ENCODE assay signal across 19 cellular contexts in the genomic region with DNA sequence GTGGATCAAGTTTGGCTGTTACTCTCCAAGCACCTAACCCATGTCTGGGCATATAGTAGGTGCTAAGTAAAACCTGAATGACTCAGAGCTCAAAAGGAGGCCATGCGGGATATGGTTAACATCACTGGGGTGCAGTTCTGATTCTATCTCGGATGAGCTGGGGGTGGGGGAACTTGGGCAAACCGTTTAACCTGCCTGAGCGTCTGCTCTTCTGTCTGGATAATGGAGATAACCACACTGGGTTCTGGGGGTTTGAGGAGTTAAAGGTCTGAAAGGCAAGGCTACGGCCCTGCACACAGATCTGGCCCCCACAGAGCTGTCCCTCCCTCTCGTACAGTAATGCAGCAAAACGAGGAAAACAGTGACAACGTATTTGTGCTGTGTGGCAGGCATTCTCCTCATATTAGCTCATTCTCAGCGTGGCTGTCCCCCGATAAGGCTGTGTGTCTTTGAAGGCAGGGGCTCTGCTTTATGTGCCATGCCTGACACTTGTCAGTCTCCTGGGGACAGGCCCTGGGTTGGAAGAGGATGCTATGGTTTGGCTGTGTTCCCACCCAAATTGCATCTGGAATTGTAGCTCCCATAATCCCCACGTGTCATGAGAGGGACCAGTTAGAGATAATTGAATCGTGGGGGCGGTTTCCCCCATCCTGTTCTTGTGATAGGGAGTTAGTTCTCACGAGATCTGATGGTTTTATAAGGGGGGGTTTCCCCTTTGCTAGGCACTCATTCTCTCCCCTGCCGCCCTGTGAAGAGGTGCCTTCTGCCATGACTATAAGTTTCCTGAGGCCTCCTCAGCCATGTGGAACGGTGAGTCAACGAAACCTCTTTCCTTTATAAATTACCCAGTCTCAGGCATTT. TPM values are rescaled to one million over a fixed set of nuclear protein-coding genes. Genes with fewer than 3 reads are reported as not detected.
DNase-seq lines count a peak whose midpoint lies in the region; ATAC-seq, FAIRE-seq and TF ChIP-seq lines count a peak whose summit lies in the region.
"Had no signal": no experiment of that assay in that cellular context is flagged by ENCODE, and none has a peak within 500 bp of the region (broad histone marks: within the 10 kb centered on the region; RNA-seq: fewer than 3 reads in every experiment).

No MANE protein-coding gene starts in this region.

- peak; percentile 50 for FAIRE-seq in bronchial epithelial cell (lab: Jason Lieb, UNC)

- peak overlapping the region; percentile 16 to 77 for H3K27ac Mint-ChIP-seq in natural killer cell
- H3K27ac Mint-ChIP-seq in natural killer cell treated with Interleukin-12 subunit alpha and Interleukin-12 subunit beta and Interleukin-15 and Interleukin-18, amount 100 ng/mL, for 72 hours: peak overlapping the region in 1 of 2 donors; percentile 54
- peak overlapping the region; percentile 79 for H3K27ac Mint-ChIP-seq in T-helper 17 cell
- H3K27ac Mint-ChIP-seq in CD14-positive monocyte: peak overlapping the region in 2 of 7 donors; percentile 13 to 77
- H3K27ac Mint-ChIP-seq: HFFc6, mesothelial cell of epicardium had no signal

- no peak for TF ChIP-seq POLR2A in vagina (IDR thresholded peaks at IDR 0.05)

- peaks cover 23 to 34% of the 10 kb centered on the region in 2 donors for H3K4me1 Mint-ChIP-seq in natural killer cell
- peaks cover 20 to 21% of the 10 kb centered on the region in 2 donors for H3K4me1 Mint-ChIP-seq in natural killer cell treated with Interleukin-12 subunit alpha and Interleukin-12 subunit beta and Interleukin-15 and Interleukin-18, amount 100 ng/mL, for 72 hours (ENCODE audit: low read depth in 2 of 2)
- H3K4me1 Mint-ChIP-seq in T-helper 17 cell: peaks cover 22% of the 10 kb centered on the region
- peaks cover 32% of the 10 kb centered on the region for H3K4me1 Mint-ChIP-seq in CD14-positive monocyte

- no peak overlapping the region for H3K9ac ChIP-seq in stomach smooth muscle (ENCODE audit: low read length in 2 of 2)

- H3K9me3 Mint-ChIP-seq in natural killer cell: no peaks in the 10 kb centered on the region
- H3K9me3 Mint-ChIP-seq in natural killer cell treated with Interleukin-12 subunit alpha and Interleukin-12 subunit beta and Interleukin-15 and Interleukin-18, amount 100 ng/mL, for 72 hours: no peaks in the 10 kb centered on the region
- no peaks in the 10 kb centered on the region for H3K9me3 Mint-ChIP-seq in CD14-positive monocyte
- H3K9me3 Mint-ChIP-seq: HFFc6, mesothelial cell of epicardium had no signal

- ATAC-seq in natural killer cell: no peak
- no peak for ATAC-seq in natural killer cell treated with Interleukin-12 subunit alpha and Interleukin-12 subunit beta and Interleukin-15 and Interleukin-18, amount 100 ng/mL, for 72 hours
- no peak for ATAC-seq in T-helper 17 cell

- H3K36me3 Mint-ChIP-seq in natural killer cell: no peaks in the 10 kb centered on the region
- H3K36me3 Mint-ChIP-seq in natural killer cell treated with Interleukin-12 subunit alpha and Interleukin-12 subunit beta and Interleukin-15 and Interleukin-18, amount 100 ng/mL, for 72 hours: peaks cover 7% of the 10 kb centered on the region
- H3K36me3 Mint-ChIP-seq in T-helper 17 cell (ENCODE audit: low read depth): peaks cover 6% of the 10 kb centered on the region
- peaks cover 29 to 34% of the 10 kb centered on the region in 2 donors for H3K36me3 Mint-ChIP-seq in CD14-positive monocyte

- DNase-seq in natural killer cell (no peak), T-helper 17 cell (no peak), bronchial epithelial cell (ENCODE audit: low read depth) (no peak), CD14-positive monocyte (ENCODE audit: low spot score) (no peak), head of caudate nucleus (no peak), vagina (ENCODE audit: extremely low spot score in 2 of 2) (no peak)
- DNase-seq in natural killer cell treated with Interleukin-12 subunit alpha and Interleukin-12 subunit beta and Interleukin-15 and Interleukin-18, amount 100 ng/mL, for 72 hours (ENCODE audit: low spot score): no peak
- DNase-seq: activated gamma-delta T cell treated with Interleukin-2 at 50 U/mL for 16 hours; central memory CD4-positive, alpha-beta T cell; foreskin melanocyte; HFFc6; NCI-H1694 treated with DMSO at 0.1 percent for 48 hours; NCI-H510A; PC-9; SW 1271 had no signal

- H3K4me3 Mint-ChIP-seq in natural killer cell (no peak overlapping the region), T-helper 17 cell (peak overlapping the region; percentile 58), CD14-positive monocyte (no peak overlapping the region)
- H3K4me3 Mint-ChIP-seq in natural killer cell treated with Interleukin-12 subunit alpha and Interleukin-12 subunit beta and Interleukin-15 and Interleukin-18, amount 100 ng/mL, for 72 hours: no peak overlapping the region
- H3K4me3 Mint-ChIP-seq: HFFc6, mesothelial cell of epicardium had no signal

- H3K4me3 ChIP-seq in bronchial epithelial cell (ENCODE audit: low read depth, low read length) (no peak overlapping the region), stomach smooth muscle (ENCODE audit: low read length in 2 of 2) (no peak overlapping the region), vagina (no peak overlapping the region)
- H3K4me3 ChIP-seq: PC-9, suprapubic skin had no signal

- H3K27me3 Mint-ChIP-seq in natural killer cell (ENCODE audit: low read depth in 2 of 2) (no peaks in the 10 kb centered on the region), T-helper 17 cell (no peaks in the 10 kb centered on the region), CD14-positive monocyte (ENCODE audit: low read depth in 3 of 3) (peaks cover 0 to 1% (median 0%) of the 10 kb centered on the region in 3 donors)
- no peaks in the 10 kb centered on the region for H3K27me3 Mint-ChIP-seq in natural killer cell treated with Interleukin-12 subunit alpha and Interleukin-12 subunit beta and Interleukin-15 and Interleukin-18, amount 100 ng/mL, for 72 hours

- TF ChIP-seq CTCF in natural killer cell (IDR thresholded peaks at IDR 0.05) (no peak), bronchial epithelial cell (IDR thresholded peaks at IDR 0.05; ENCODE audit: insufficient read depth, low read length, severe bottlenecking) (no peak), CD14-positive monocyte (IDR thresholded peaks at IDR 0.05) (no peak), vagina (IDR thresholded peaks at IDR 0.05) (no peak)

- H3K4me1 ChIP-seq in stomach smooth muscle (ENCODE audit: control insufficient read depth, insufficient read depth, low read length) (peaks cover 28% of the 10 kb centered on the region), vagina (peaks cover 21% of the 10 kb centered on the region)

- peaks cover 41% of the 10 kb centered on the region for H3K36me3 ChIP-seq in bronchial epithelial cell (ENCODE audit: control insufficient read depth, insufficient read depth, low read length)
- peaks cover 29 to 32% of the 10 kb centered on the region in 2 donors for H3K36me3 ChIP-seq in stomach smooth muscle (ENCODE audit: control insufficient read depth in 2 of 2, insufficient read depth in 2 of 2, low read length in 2 of 2)
- peaks cover 0 to 38% of the 10 kb centered on the region in 2 donors for H3K36me3 ChIP-seq in vagina

- H3K27ac ChIP-seq in stomach smooth muscle (ENCODE audit: low read length) (peak overlapping the region; percentile 67), vagina (no peak overlapping the region)
- H3K27ac ChIP-seq: PC-9, suprapubic skin had no signal

- no peaks in the 10 kb centered on the region for H3K9me3 ChIP-seq in T-helper 17 cell (ENCODE audit: control insufficient read depth, low read length, poor library complexity, severe bottlenecking)
- no peaks in the 10 kb centered on the region for H3K9me3 ChIP-seq in stomach smooth muscle (ENCODE audit: control insufficient read depth in 2 of 2, low read length in 2 of 2)
- H3K9me3 ChIP-seq in vagina: no peaks in the 10 kb centered on the region
- H3K9me3 ChIP-seq: suprapubic skin had no signal

- intact Hi-C loops in natural killer cell (cut with micrococcal nuclease) (no loop called here), CD14-positive monocyte (cut with micrococcal nuclease) (loop anchor here (5.0 to 10.0 kb wide), 3 partner anchors 48 to 296 kb away; a partner anchor contains a TSS), head of caudate nucleus (cut with DNase I) (loop anchor here (5.0 kb wide), 2 partner anchors 43 to 188 kb away; no protein-coding TSS in a partner anchor), vagina (cut with DNase I) (loop anchor here (10.0 kb wide), 1 partner anchor 186 kb away; no protein-coding TSS in a partner anchor)

- H3K27me3 ChIP-seq in bronchial epithelial cell (ENCODE audit: control insufficient read depth, insufficient read depth, low read length) (no peaks in the 10 kb centered on the region), stomach smooth muscle (ENCODE audit: control insufficient read depth in 1 of 2, insufficient read depth in 2 of 2, low read length in 2 of 2) (no peaks in the 10 kb centered on the region), vagina (no peaks in the 10 kb centered on the region)
- H3K27me3 ChIP-seq: suprapubic skin had no signal

RNA-seq across cellular contexts. Expression of a gene that starts 6.8 kb away (rescaled TPM):
- total RNA-seq in natural killer cell (1 to 10 TPM; 3.4 to 4.1 (median 3.7) TPM), T-helper 17 cell (1 to 10 TPM; 1.1 to 1.2 TPM), bronchial epithelial cell (15.8 and 30.6 TPM in 2 replicates), vagina (39.5 TPM)
- 1 to 10 TPM; 4.4 to 5.7 TPM for total RNA-seq in natural killer cell treated with Interleukin-12 subunit alpha and Interleukin-12 subunit beta and Interleukin-15 and Interleukin-18, amount 100 ng/mL, for 72 hours
- polyA plus RNA-seq in CD14-positive monocyte: 1 to 10 TPM; 4.8 to 7.8 TPM

RNA-seq across cellular contexts. Expression of a gene that starts 47.3 kb away (rescaled TPM):
- total RNA-seq in natural killer cell: 100 to 1,000 TPM in 1 of 3 donors, 10 to 100 TPM in 2; 52.4 to 105 (median 66.5) TPM
- total RNA-seq in natural killer cell treated with Interleukin-12 subunit alpha and Interleukin-12 subunit beta and Interleukin-15 and Interleukin-18, amount 100 ng/mL, for 72 hours: 10 to 100 TPM; 23.5 to 44.2 TPM
- total RNA-seq in T-helper 17 cell: 100 to 1,000 TPM in 1 of 2 donors, 10 to 100 TPM in 1; 99.8 to 119 TPM
- 11.8 and 26.0 TPM in 2 replicates for total RNA-seq in bronchial epithelial cell
- polyA plus RNA-seq in CD14-positive monocyte: under 1 TPM; 0.78 to 0.94 TPM
- total RNA-seq in vagina: 34.6 TPM

RNA-seq across cellular contexts. Expression of a gene that starts 49.7 kb away (rescaled TPM):
- total RNA-seq in natural killer cell (not detected), T-helper 17 cell (not detected), bronchial epithelial cell (not detected in 2 replicates), vagina (0.98 TPM)
- total RNA-seq in natural killer cell treated with Interleukin-12 subunit alpha and Interleukin-12 subunit beta and Interleukin-15 and Interleukin-18, amount 100 ng/mL, for 72 hours: not detected
- not detected for polyA plus RNA-seq in CD14-positive monocyte
- total RNA-seq: HFFc6, mesothelial cell of epicardium, osteocyte, PC-9 had no signal
